In genomic region chr4:8221476-8221875, GRCh38 we compare ENCODE assay signal across 8 cellular contexts. TPM values are rescaled to one million over a fixed set of nuclear protein-coding genes. Genes with fewer than 3 reads are reported as not detected.
A peak's percentile ranks its signal among the peaks of the same experiment; 100 is the strongest.
DNase-seq lines count a peak whose midpoint lies in the region; ATAC-seq and TF ChIP-seq lines count a peak whose summit lies in the region.

No MANE protein-coding gene starts in this region.

- peaks cover 0 to 24% (median 14%) of the 10 kb centered on the region in 4 donors for H3K4me1 Mint-ChIP-seq in CD4-positive, CD25-positive, alpha-beta regulatory T cell
- peaks cover 12% of the 10 kb centered on the region for H3K4me1 Mint-ChIP-seq in HFFc6 (ENCODE audit: low read depth)
- H3K4me1 Mint-ChIP-seq in activated T-helper 2 cell treated with anti-CD3 and anti-CD28 coated beads, Interferon-gamma antibody, Interleukin-2, Interleukin-4, amounts not matched to agents 10 μg/mL and 5 μg/mL and 100 μg/mL, durations not matched to agents 14 hours and 24 hours and 36 hours (ENCODE audit: low read depth): peaks cover 15% of the 10 kb centered on the region

- intact Hi-C loops in activated T-helper 2 cell treated with anti-CD3 and anti-CD28 coated beads, Interferon-gamma antibody, Interleukin-2, Interleukin-4, amounts not matched to agents 10 μg/mL and 5 μg/mL and 100 μg/mL, durations not matched to agents 14 hours and 24 hours and 36 hours (cut with micrococcal nuclease): no loop called here

- WGBS in mesenchymal stem cell: 52% methylated on average over 5 of the region's 5 CpGs

- H2BK5ac ChIP-seq in mesenchymal stem cell (ENCODE audit: low read depth, low read length, poor library complexity, severe bottlenecking): no peak overlapping the region

- no peak overlapping the region for H3K18ac ChIP-seq in mesenchymal stem cell (ENCODE audit: low read depth in 1 of 2, low read length in 2 of 2)

- no peak overlapping the region for H3K4me3 ChIP-seq in CD4-positive, CD25-positive, alpha-beta regulatory T cell (ENCODE audit: low read depth, low read length)
- no peak overlapping the region for H3K4me3 ChIP-seq in mesenchymal stem cell (ENCODE audit: insufficient read depth in 1 of 2, low read depth in 1 of 2, low read length in 2 of 2)

- H3K79me1 ChIP-seq in mesenchymal stem cell (replicated peaks; ENCODE audit: low read length, poor library complexity, severe bottlenecking): no peaks in the 10 kb centered on the region

- no peak overlapping the region for H3K4ac ChIP-seq in mesenchymal stem cell (ENCODE audit: low read depth in 1 of 2, low read length in 2 of 2)

- H3K27me3 Mint-ChIP-seq in CD4-positive, CD25-positive, alpha-beta regulatory T cell: no peaks in the 10 kb centered on the region
- H3K27me3 Mint-ChIP-seq in HFFc6 (ENCODE audit: insufficient read depth): peaks cover 19% of the 10 kb centered on the region; the same call in 1 of the 2 replicates
- H3K27me3 Mint-ChIP-seq in activated T-helper 2 cell treated with anti-CD3 and anti-CD28 coated beads, Interferon-gamma antibody, Interleukin-2, Interleukin-4, amounts not matched to agents 10 μg/mL and 5 μg/mL and 100 μg/mL, durations not matched to agents 14 hours and 24 hours and 36 hours (ENCODE audit: low read depth): no peaks in the 10 kb centered on the region

- peak; percentile 61 to 70 for ATAC-seq in CD4-positive, CD25-positive, alpha-beta regulatory T cell (ENCODE audit: low read depth in 2 of 2)

- no peak overlapping the region for H2AK5ac ChIP-seq in mesenchymal stem cell (ENCODE audit: low read length, severe bottlenecking)

- H3K4me1 ChIP-seq in CD4-positive, CD25-positive, alpha-beta regulatory T cell (ENCODE audit: control insufficient read depth, insufficient read depth, low read length, poor library complexity, severe bottlenecking): peaks cover 14% of the 10 kb centered on the region
- peaks cover 7% of the 10 kb centered on the region for H3K4me1 ChIP-seq in mesenchymal stem cell (ENCODE audit: control insufficient read depth, insufficient read depth, low read depth, low read length)

- H2AFZ ChIP-seq in mesenchymal stem cell (ENCODE audit: low read depth, low read length): no peak overlapping the region

- H3K9me3 ChIP-seq in CD4-positive, CD25-positive, alpha-beta regulatory T cell (ENCODE audit: control insufficient read depth in 2 of 2, low read length in 2 of 2): no peaks in the 10 kb centered on the region
- no peaks in the 10 kb centered on the region for H3K9me3 ChIP-seq in mesenchymal stem cell (ENCODE audit: control insufficient read depth, low read length)

- H3K36me3 ChIP-seq in CD4-positive, CD25-positive, alpha-beta regulatory T cell (ENCODE audit: control insufficient read depth, insufficient read depth, low read length): peaks cover 47% of the 10 kb centered on the region
- H3K36me3 ChIP-seq in mesenchymal stem cell (ENCODE audit: control insufficient read depth in 1 of 2, insufficient read depth in 2 of 2, low read depth in 1 of 2, low read length in 2 of 2): peaks cover 19 to 74% of the 10 kb centered on the region in 2 experiments

- H3K27me3 ChIP-seq in CD4-positive, CD25-positive, alpha-beta regulatory T cell (ENCODE audit: control insufficient read depth, insufficient read depth, low read length): no peaks in the 10 kb centered on the region
- H3K27me3 ChIP-seq in mesenchymal stem cell (ENCODE audit: control insufficient read depth in 1 of 2, insufficient read depth in 1 of 2, low read length in 2 of 2): peaks cover 0 to 9% of the 10 kb centered on the region in 2 experiments

- H2BK15ac ChIP-seq in mesenchymal stem cell (ENCODE audit: low read depth, poor library complexity, severe bottlenecking): no peak overlapping the region

- H3K27ac ChIP-seq in CD4-positive, CD25-positive, alpha-beta regulatory T cell (ENCODE audit: insufficient read depth, low read length, poor library complexity, severe bottlenecking): peak overlapping the region; percentile 66
- no peak overlapping the region for H3K27ac ChIP-seq in mesenchymal stem cell (ENCODE audit: low read length, poor library complexity, severe bottlenecking)

- no peak overlapping the region for H4K91ac ChIP-seq in mesenchymal stem cell (ENCODE audit: low read length)

- H2BK12ac ChIP-seq in mesenchymal stem cell (ENCODE audit: low read length in 2 of 2): no peak overlapping the region

- no peak overlapping the region for H2BK120ac ChIP-seq in mesenchymal stem cell (ENCODE audit: low read depth, low read length)

- H3K9ac ChIP-seq in mesenchymal stem cell (ENCODE audit: low read length): no peak overlapping the region

- peaks cover 46% of the 10 kb centered on the region for H3K36me3 Mint-ChIP-seq in CD4-positive, CD25-positive, alpha-beta regulatory T cell
- no peaks in the 10 kb centered on the region for H3K36me3 Mint-ChIP-seq in HFFc6 (ENCODE audit: low read depth)
- peaks cover 20% of the 10 kb centered on the region for H3K36me3 Mint-ChIP-seq in activated T-helper 2 cell treated with anti-CD3 and anti-CD28 coated beads, Interferon-gamma antibody, Interleukin-2, Interleukin-4, amounts not matched to agents 10 μg/mL and 5 μg/mL and 100 μg/mL, durations not matched to agents 14 hours and 24 hours and 36 hours (ENCODE audit: low read depth)

- H3K23ac ChIP-seq in mesenchymal stem cell (ENCODE audit: low read length in 2 of 2): no peak overlapping the region

- TF ChIP-seq CTCF in HFFc6 (IDR thresholded peaks at IDR 0.05): no peak

- no peak overlapping the region for H3K14ac ChIP-seq in mesenchymal stem cell (ENCODE audit: low read length in 2 of 2)

- peaks cover 0 to 1% (median 0%) of the 10 kb centered on the region in 7 donors for H3K9me3 Mint-ChIP-seq in CD4-positive, CD25-positive, alpha-beta regulatory T cell
- no peaks in the 10 kb centered on the region for H3K9me3 Mint-ChIP-seq in HFFc6
- H3K9me3 Mint-ChIP-seq in activated T-helper 2 cell treated with anti-CD3 and anti-CD28 coated beads, Interferon-gamma antibody, Interleukin-2, Interleukin-4, amounts not matched to agents 10 μg/mL and 5 μg/mL and 100 μg/mL, durations not matched to agents 14 hours and 24 hours and 36 hours: no peaks in the 10 kb centered on the region

- H3K27ac Mint-ChIP-seq in CD4-positive, CD25-positive, alpha-beta regulatory T cell: peak overlapping the region; percentile 37 to 64 (median 58)
- no peak overlapping the region for H3K27ac Mint-ChIP-seq in HFFc6
- peak overlapping the region; percentile 3 for H3K27ac Mint-ChIP-seq in activated T-helper 2 cell treated with anti-CD3 and anti-CD28 coated beads, Interferon-gamma antibody, Interleukin-2, Interleukin-4, amounts not matched to agents 10 μg/mL and 5 μg/mL and 100 μg/mL, durations not matched to agents 14 hours and 24 hours and 36 hours

- no peak overlapping the region for H4K8ac ChIP-seq in mesenchymal stem cell (ENCODE audit: low read length)

- peak in 2 of 3 donors; percentile 39 to 52 for DNase-seq in CD4-positive, CD25-positive, alpha-beta regulatory T cell
- DNase-seq in HFFc6 (peak; percentile 31), mesenchymal stem cell (peak; percentile 78), NCI-H2029 (lab: John Stamatoyannopoulos, UW) (no peak), NCI-H2227 treated with DMSO at 0.1 percent for 48 hours (lab: John Stamatoyannopoulos, UW) (no peak), NCI-H1436 treated with DMSO at 0.1 percent for 48 hours (lab: John Stamatoyannopoulos, UW) (no peak), NCI-H2227 (lab: John Stamatoyannopoulos, UW; ENCODE audit: unreplicated experiment) (no peak)
- DNase-seq in activated T-helper 2 cell treated with anti-CD3 and anti-CD28 coated beads, Interferon-gamma antibody, Interleukin-2, Interleukin-4, amounts not matched to agents 10 μg/mL and 5 μg/mL and 100 μg/mL, durations not matched to agents 14 hours and 24 hours and 36 hours (ENCODE audit: low spot score): no peak

- peak overlapping the region in 1 of 4 donors; percentile 1 for H3K4me3 Mint-ChIP-seq in CD4-positive, CD25-positive, alpha-beta regulatory T cell
- H3K4me3 Mint-ChIP-seq in HFFc6: no peak overlapping the region
- no peak overlapping the region for H3K4me3 Mint-ChIP-seq in activated T-helper 2 cell treated with anti-CD3 and anti-CD28 coated beads, Interferon-gamma antibody, Interleukin-2, Interleukin-4, amounts not matched to agents 10 μg/mL and 5 μg/mL and 100 μg/mL, durations not matched to agents 14 hours and 24 hours and 36 hours (ENCODE audit: low read depth)

- no peak overlapping the region for H3K4me2 ChIP-seq in mesenchymal stem cell (ENCODE audit: low read length, poor library complexity, severe bottlenecking)

RNA-seq across cellular contexts. Expression of gene SH3TC1, which starts 22.4 kb away (rescaled TPM):
- total RNA-seq in CD4-positive, CD25-positive, alpha-beta regulatory T cell: 125 TPM
- polyA plus RNA-seq in CD4-positive, CD25-positive, alpha-beta regulatory T cell: 10 to 100 TPM; 10.6 to 21.1 (median 15.3) TPM
- 1 to 10 TPM in 2 of 6 experiments, under 1 TPM in 4; 0.34 to 1.4 (median 0.86) TPM for total RNA-seq in HFFc6 (2021; fragmentation: NEBNext Ultra II Directional; extraction: Animal tissue kit (Norgen Biotek cat#: 25700))
- total RNA-seq in activated T-helper 2 cell treated with anti-CD3 and anti-CD28 coated beads, Interferon-gamma antibody, Interleukin-2, Interleukin-4, amounts not matched to agents 10 μg/mL and 5 μg/mL and 100 μg/mL, durations not matched to agents 14 hours and 24 hours and 36 hours: 14.2 and 14.8 TPM in 2 replicates
- 8.0 TPM for polyA plus RNA-seq in mesenchymal stem cell (2013, experiment 1 of 2)
- polyA plus RNA-seq in mesenchymal stem cell (2013, experiment 2 of 2): 7.6 TPM

RNA-seq across cellular contexts. Expression of gene HTRA3, which starts 48.1 kb away (rescaled TPM):
- total RNA-seq in CD4-positive, CD25-positive, alpha-beta regulatory T cell: not detected
- polyA plus RNA-seq in CD4-positive, CD25-positive, alpha-beta regulatory T cell: not detected
- 1 to 10 TPM; 4.2 to 7.0 (median 4.8) TPM for total RNA-seq in HFFc6 (2021; fragmentation: NEBNext Ultra II Directional; extraction: Animal tissue kit (Norgen Biotek cat#: 25700))
- total RNA-seq in activated T-helper 2 cell treated with anti-CD3 and anti-CD28 coated beads, Interferon-gamma antibody, Interleukin-2, Interleukin-4, amounts not matched to agents 10 μg/mL and 5 μg/mL and 100 μg/mL, durations not matched to agents 14 hours and 24 hours and 36 hours: 0.23 TPM in 1 of 2 replicates, not detected in the other
- 88.3 TPM for polyA plus RNA-seq in mesenchymal stem cell (2013, experiment 1 of 2)
- polyA plus RNA-seq in mesenchymal stem cell (2013, experiment 2 of 2): 87.5 TPM

Comparison
In these comparisons a context has a peak if more than half of its experiments do, and no peak if none do; other contexts are left out.
1. DNase-seq: peak in CD4-positive, CD25-positive, alpha-beta regulatory T cell (2 of 3), HFFc6 (single experiment) and mesenchymal stem cell (single experiment); none in activated T-helper 2 cell treated with anti-CD3 and anti-CD28 coated beads, Interferon-gamma antibody, Interleukin-2, Interleukin-4, amounts not matched to agents 10 μg/mL and 5 μg/mL and 100 μg/mL, durations not matched to agents 14 hours and 24 hours and 36 hours (single experiment), NCI-H2029 (single experiment), NCI-H2227 treated with DMSO at 0.1 percent for 48 hours (single experiment), NCI-H1436 treated with DMSO at 0.1 percent for 48 hours (single experiment) and NCI-H2227 (single experiment).